20 cellular contexts compared by ENCODE assay signal in the genomic region with DNA sequence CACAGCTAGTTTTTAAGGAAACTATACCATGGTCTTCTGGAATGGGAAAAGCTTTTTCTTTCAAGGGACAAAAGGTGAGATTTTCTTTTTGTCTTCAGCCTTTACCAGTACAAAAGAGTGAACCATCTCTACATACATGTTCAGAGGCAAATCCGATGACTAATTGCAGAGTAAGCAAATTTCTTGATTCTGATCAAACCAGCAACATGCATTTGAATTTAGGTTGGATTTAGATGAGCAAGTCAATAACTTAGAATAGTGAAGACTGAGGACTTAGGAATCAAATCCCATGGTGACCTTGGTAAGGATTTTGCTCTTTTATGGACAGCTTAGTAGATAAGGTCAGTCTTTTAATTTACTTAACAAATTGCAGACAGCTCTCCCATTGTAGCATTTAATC.
DNase-seq lines count a peak whose midpoint lies in the region; ATAC-seq and TF ChIP-seq lines count a peak whose summit lies in the region.
"Had no signal": no experiment of that assay in that cellular context is flagged by ENCODE, and none has a peak within 500 bp of the region (broad histone marks: within the 10 kb centered on the region; RNA-seq: fewer than 3 reads in every experiment).

No MANE protein-coding gene starts in this region.

- H3K9me3 ChIP-seq in adipocyte (ENCODE audit: control insufficient read depth, low read length), result peaks cover 26% of the 10 kb centered on the region
- H3K9me3 ChIP-seq in skeletal muscle satellite cell (replicated peaks; ENCODE audit: low read length), result peaks cover 19% of the 10 kb centered on the region
- H3K9me3 ChIP-seq: gastrocnemius medialis, ovary had no signal

- H3K36me3 ChIP-seq in adipocyte (ENCODE audit: control insufficient read depth, insufficient read depth, low read length, severe bottlenecking) (peaks cover 10% of the 10 kb centered on the region), skeletal muscle satellite cell (ENCODE audit: insufficient read depth, low read length) (peaks cover 43% of the 10 kb centered on the region)
- H3K36me3 ChIP-seq: gastrocnemius medialis, ovary, right atrium auricular region had no signal

- H3K36me3 Mint-ChIP-seq in Calu3 (ENCODE audit: insufficient read depth, unreplicated experiment), result no peaks in the 10 kb centered on the region
- no peaks in the 10 kb centered on the region for H3K36me3 Mint-ChIP-seq in WTC11
- H3K36me3 Mint-ChIP-seq: activated naive CD4-positive, alpha-beta T cell treated with anti-CD3 and anti-CD28 coated beads, Interleukin-2, amount 10 ng/mL, durations not matched to agents 7 days and 5 days; CD8-positive, alpha-beta memory T cell; naive B cell had no signal

- no TSS peak for BruUV-seq in Calu3 (replicated peaks; lab: Mats Ljungman, UMichigan)

- peak overlapping the region; percentile 17 for H3K9ac ChIP-seq in adipocyte (ENCODE audit: low read length)
- H3K9ac ChIP-seq in skeletal muscle satellite cell (ENCODE audit: low read depth, low read length), result peak overlapping the region; percentile 52

- H3K4me2 ChIP-seq in skeletal muscle satellite cell (ENCODE audit: low read length), result no peak overlapping the region

- no peak overlapping the region for H3K4me3 Mint-ChIP-seq in Calu3 (ENCODE audit: low read depth, unreplicated experiment)
- H3K4me3 Mint-ChIP-seq in WTC11, result no peak overlapping the region
- H3K4me3 Mint-ChIP-seq: activated naive CD4-positive, alpha-beta T cell treated with anti-CD3 and anti-CD28 coated beads, Interleukin-2, amount 10 ng/mL, durations not matched to agents 7 days and 5 days; activated T-cell treated with anti-CD3 and anti-CD28 coated beads, Interleukin-2, amount 50 U/mL, for 72 hours; CD8-positive, alpha-beta memory T cell; naive B cell had no signal

- ATAC-seq in WTC11, result no peak
- ATAC-seq: activated T-cell treated with anti-CD3 and anti-CD28 coated beads, Interleukin-2, amount 50 U/mL, for 72 hours; gastrocnemius medialis had no signal

- CTCF ChIA-PET in Calu3 (lab: Charles Lee) (interaction anchor here (0.7 to 0.8 kb wide), 2 partner anchors 12 to 542 kb away, joined by 6 to 9 read pairs; no protein-coding TSS in a partner anchor), WTC11 (lab: Charles Lee) (interaction anchor here (0.7 kb wide), 1 partner anchor 583 kb away, joined by 3 read pairs; no protein-coding TSS in a partner anchor)

- no peaks in the 10 kb centered on the region for H3K27me3 Mint-ChIP-seq in Calu3 (ENCODE audit: unreplicated experiment)
- no peaks in the 10 kb centered on the region for H3K27me3 Mint-ChIP-seq in WTC11 (ENCODE audit: low read depth)
- H3K27me3 Mint-ChIP-seq: activated naive CD4-positive, alpha-beta T cell treated with anti-CD3 and anti-CD28 coated beads, Interleukin-2, amount 10 ng/mL, durations not matched to agents 7 days and 5 days had no signal

- H3K9me3 Mint-ChIP-seq in Calu3 (ENCODE audit: low read depth, unreplicated experiment), result peaks cover 8% of the 10 kb centered on the region
- H3K9me3 Mint-ChIP-seq in WTC11, result no peaks in the 10 kb centered on the region
- H3K9me3 Mint-ChIP-seq: activated naive CD4-positive, alpha-beta T cell treated with anti-CD3 and anti-CD28 coated beads, Interleukin-2, amount 10 ng/mL, durations not matched to agents 7 days and 5 days; activated T-cell treated with anti-CD3 and anti-CD28 coated beads, Interleukin-2, amount 50 U/mL, for 72 hours; CD8-positive, alpha-beta memory T cell had no signal

- peaks cover 52% of the 10 kb centered on the region for H3K4me1 ChIP-seq in adipocyte (ENCODE audit: control insufficient read depth, insufficient read depth, low read length)
- peaks cover 40% of the 10 kb centered on the region for H3K4me1 ChIP-seq in skeletal muscle satellite cell (ENCODE audit: control insufficient read depth, insufficient read depth, low read length)

- peaks cover 28% of the 10 kb centered on the region for H3K4me1 Mint-ChIP-seq in Calu3 (ENCODE audit: low read depth, unreplicated experiment)
- peaks cover 10% of the 10 kb centered on the region for H3K4me1 Mint-ChIP-seq in WTC11
- H3K4me1 Mint-ChIP-seq: activated naive CD4-positive, alpha-beta T cell treated with anti-CD3 and anti-CD28 coated beads, Interleukin-2, amount 10 ng/mL, durations not matched to agents 7 days and 5 days; CD8-positive, alpha-beta memory T cell; naive B cell had no signal

- POLR2A ChIA-PET in WTC11 (lab: Charles Lee), result no interaction called here

- TF ChIP-seq CTCF in Calu3 (IDR thresholded peaks at IDR 0.05; ENCODE audit: unreplicated experiment), result no peak
- no peak for TF ChIP-seq CTCF in epithelial cell of esophagus (IDR thresholded peaks at IDR 0.05; ENCODE audit: insufficient read depth, low read depth, low read length, missing control alignments)
- no peak for TF ChIP-seq CTCF in WTC11 (IDR thresholded peaks at IDR 0.05)

- H3K4me3 ChIP-seq in adipocyte (ENCODE audit: low read length), result peak overlapping the region; percentile 13
- no peak overlapping the region for H3K4me3 ChIP-seq in epithelial cell of esophagus (ENCODE audit: low read length)
- H3K4me3 ChIP-seq in skeletal muscle satellite cell (ENCODE audit: low read length), result no peak overlapping the region
- H3K4me3 ChIP-seq: coronary artery, gastrocnemius medialis, ovary, right atrium auricular region had no signal

- H3K27me3 ChIP-seq in adipocyte (replicated peaks; ENCODE audit: control insufficient read depth, insufficient read depth, low read length) (no peaks in the 10 kb centered on the region), skeletal muscle satellite cell (ENCODE audit: control insufficient read depth, insufficient read depth, low read length) (no peaks in the 10 kb centered on the region)
- H3K27me3 ChIP-seq: gastrocnemius medialis, ovary, right atrium auricular region had no signal

- DNase-seq in Calu3, result no peak
- no peak for DNase-seq in adipocyte (ENCODE audit: low read depth)
- peak; percentile 45 for DNase-seq in epithelial cell of esophagus (ENCODE audit: low read depth)
- no peak for DNase-seq in SW480 (ENCODE audit: low spot score)
- no peak for DNase-seq in NCI-H2081 (lab: John Stamatoyannopoulos, UW)
- no peak for DNase-seq in WTC11 (ENCODE audit: low spot score)
- no peak for DNase-seq in NCI-H187 treated with DMSO at 0.1 percent for 48 hours (lab: John Stamatoyannopoulos, UW)
- DNase-seq: activated naive CD4-positive, alpha-beta T cell treated with anti-CD3 and anti-CD28 coated beads, Interleukin-2, amount 10 ng/mL, durations not matched to agents 7 days and 5 days; activated T-cell treated with anti-CD3 and anti-CD28 coated beads, Interleukin-2, amount 50 U/mL, for 72 hours; CD8-positive, alpha-beta memory T cell; DMS79; gastrocnemius medialis; Kasumi-1; naive B cell; NCI-H1105 treated with DMSO at 0.1 percent for 48 hours; NCI-H446 treated with DMSO at 0.1 percent for 48 hours; ovary had no signal

- intact Hi-C loops in Calu3 (cut with micrococcal nuclease; ENCODE audit: unreplicated experiment), result no loop called here

- H3K27ac Mint-ChIP-seq in Calu3 (ENCODE audit: unreplicated experiment), result peak overlapping the region; percentile 27
- no peak overlapping the region for H3K27ac Mint-ChIP-seq in WTC11
- H3K27ac Mint-ChIP-seq: activated naive CD4-positive, alpha-beta T cell treated with anti-CD3 and anti-CD28 coated beads, Interleukin-2, amount 10 ng/mL, durations not matched to agents 7 days and 5 days; activated T-cell treated with anti-CD3 and anti-CD28 coated beads, Interleukin-2, amount 50 U/mL, for 72 hours; CD8-positive, alpha-beta memory T cell; naive B cell had no signal

TF ChIP-seq in WTC11, 78 proteins besides CTCF, POLR2A, EP300 and RAD21 (continues in another document):
- TF ChIP-seq, protein P1, sequence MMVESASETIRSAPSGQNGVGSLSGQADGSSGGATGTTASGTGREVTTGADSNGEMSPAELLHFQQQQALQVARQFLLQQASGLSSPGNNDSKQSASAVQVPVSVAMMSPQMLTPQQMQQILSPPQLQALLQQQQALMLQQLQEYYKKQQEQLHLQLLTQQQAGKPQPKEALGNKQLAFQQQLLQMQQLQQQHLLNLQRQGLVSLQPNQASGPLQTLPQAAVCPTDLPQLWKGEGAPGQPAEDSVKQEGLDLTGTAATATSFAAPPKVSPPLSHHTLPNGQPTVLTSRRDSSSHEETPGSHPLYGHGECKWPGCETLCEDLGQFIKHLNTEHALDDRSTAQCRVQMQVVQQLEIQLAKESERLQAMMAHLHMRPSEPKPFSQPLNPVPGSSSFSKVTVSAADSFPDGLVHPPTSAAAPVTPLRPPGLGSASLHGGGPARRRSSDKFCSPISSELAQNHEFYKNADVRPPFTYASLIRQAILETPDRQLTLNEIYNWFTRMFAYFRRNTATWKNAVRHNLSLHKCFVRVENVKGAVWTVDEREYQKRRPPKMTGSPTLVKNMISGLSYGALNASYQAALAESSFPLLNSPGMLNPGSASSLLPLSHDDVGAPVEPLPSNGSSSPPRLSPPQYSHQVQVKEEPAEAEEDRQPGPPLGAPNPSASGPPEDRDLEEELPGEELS (CRISPR knock-in tag; IDR thresholded peaks at IDR 0.05), result no peak
- TF ChIP-seq, protein P2, sequence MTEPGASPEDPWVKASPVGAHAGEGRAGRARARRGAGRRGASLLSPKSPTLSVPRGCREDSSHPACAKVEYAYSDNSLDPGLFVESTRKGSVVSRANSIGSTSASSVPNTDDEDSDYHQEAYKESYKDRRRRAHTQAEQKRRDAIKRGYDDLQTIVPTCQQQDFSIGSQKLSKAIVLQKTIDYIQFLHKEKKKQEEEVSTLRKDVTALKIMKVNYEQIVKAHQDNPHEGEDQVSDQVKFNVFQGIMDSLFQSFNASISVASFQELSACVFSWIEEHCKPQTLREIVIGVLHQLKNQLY (CRISPR knock-in tag; IDR thresholded peaks at IDR 0.05), result no peak
- no peak for TF ChIP-seq KAT7 (CRISPR knock-in tag; IDR thresholded peaks at IDR 0.05; ENCODE audit: borderline replicate concordance)
- TF ChIP-seq MXD4 (CRISPR knock-in tag; IDR thresholded peaks at IDR 0.05; ENCODE audit: borderline replicate concordance), result no peak
- TF ChIP-seq, protein P3, sequence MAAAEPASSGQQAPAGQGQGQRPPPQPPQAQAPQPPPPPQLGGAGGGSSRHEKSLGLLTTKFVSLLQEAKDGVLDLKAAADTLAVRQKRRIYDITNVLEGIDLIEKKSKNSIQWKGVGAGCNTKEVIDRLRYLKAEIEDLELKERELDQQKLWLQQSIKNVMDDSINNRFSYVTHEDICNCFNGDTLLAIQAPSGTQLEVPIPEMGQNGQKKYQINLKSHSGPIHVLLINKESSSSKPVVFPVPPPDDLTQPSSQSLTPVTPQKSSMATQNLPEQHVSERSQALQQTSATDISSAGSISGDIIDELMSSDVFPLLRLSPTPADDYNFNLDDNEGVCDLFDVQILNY (CRISPR knock-in tag; IDR thresholded peaks at IDR 0.05), result no peak
- TF ChIP-seq ZNF423 (CRISPR knock-in tag; IDR thresholded peaks at IDR 0.05), result no peak
- TF ChIP-seq RELA (CRISPR knock-in tag; IDR thresholded peaks at IDR 0.05; ENCODE audit: borderline replicate concordance), result no peak
- no peak for TF ChIP-seq NR3C1 (CRISPR knock-in tag; conservative IDR thresholded peaks at IDR 0.05; ENCODE audit: low read depth)
